ENCODE assay signal across 2 cellular contexts in genomic region chr7:93558705-93559614, GRCh38.
TF ChIP-seq lines count a peak whose summit lies in the region.

No MANE protein-coding gene starts in this region.

TF ChIP-seq in HEK293, 187 proteins besides CTCF, POLR2A, EP300 and RAD21:
- TF ChIP-seq, protein P1, sequence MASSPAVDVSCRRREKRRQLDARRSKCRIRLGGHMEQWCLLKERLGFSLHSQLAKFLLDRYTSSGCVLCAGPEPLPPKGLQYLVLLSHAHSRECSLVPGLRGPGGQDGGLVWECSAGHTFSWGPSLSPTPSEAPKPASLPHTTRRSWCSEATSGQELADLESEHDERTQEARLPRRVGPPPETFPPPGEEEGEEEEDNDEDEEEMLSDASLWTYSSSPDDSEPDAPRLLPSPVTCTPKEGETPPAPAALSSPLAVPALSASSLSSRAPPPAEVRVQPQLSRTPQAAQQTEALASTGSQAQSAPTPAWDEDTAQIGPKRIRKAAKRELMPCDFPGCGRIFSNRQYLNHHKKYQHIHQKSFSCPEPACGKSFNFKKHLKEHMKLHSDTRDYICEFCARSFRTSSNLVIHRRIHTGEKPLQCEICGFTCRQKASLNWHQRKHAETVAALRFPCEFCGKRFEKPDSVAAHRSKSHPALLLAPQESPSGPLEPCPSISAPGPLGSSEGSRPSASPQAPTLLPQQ (tag by site-specific recombination; IDR thresholded peaks at IDR 0.05), result peak; percentile 42; the same call in 1 of the 2 replicates
- TF ChIP-seq ZNF335 (tag by site-specific recombination; conservative IDR thresholded peaks at IDR 0.05) (peak; percentile 35; the same call in 1 of the 2 replicates), ZBTB20 (tag by site-specific recombination; IDR thresholded peaks at IDR 0.05) (no peak)

TF ChIP-seq in WTC11, 78 proteins besides CTCF, POLR2A, EP300 and RAD21 (continued from another document):
- TF ChIP-seq TEAD1 (CRISPR knock-in tag; IDR thresholded peaks at IDR 0.05) (no peak), SP1 (CRISPR knock-in tag; conservative IDR thresholded peaks at IDR 0.05) (no peak)
- TF ChIP-seq, protein P2, sequence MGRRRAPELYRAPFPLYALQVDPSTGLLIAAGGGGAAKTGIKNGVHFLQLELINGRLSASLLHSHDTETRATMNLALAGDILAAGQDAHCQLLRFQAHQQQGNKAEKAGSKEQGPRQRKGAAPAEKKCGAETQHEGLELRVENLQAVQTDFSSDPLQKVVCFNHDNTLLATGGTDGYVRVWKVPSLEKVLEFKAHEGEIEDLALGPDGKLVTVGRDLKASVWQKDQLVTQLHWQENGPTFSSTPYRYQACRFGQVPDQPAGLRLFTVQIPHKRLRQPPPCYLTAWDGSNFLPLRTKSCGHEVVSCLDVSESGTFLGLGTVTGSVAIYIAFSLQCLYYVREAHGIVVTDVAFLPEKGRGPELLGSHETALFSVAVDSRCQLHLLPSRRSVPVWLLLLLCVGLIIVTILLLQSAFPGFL (CRISPR knock-in tag; IDR thresholded peaks at IDR 0.05; ENCODE audit: borderline replicate concordance), result no peak
- TF ChIP-seq, protein P3, sequence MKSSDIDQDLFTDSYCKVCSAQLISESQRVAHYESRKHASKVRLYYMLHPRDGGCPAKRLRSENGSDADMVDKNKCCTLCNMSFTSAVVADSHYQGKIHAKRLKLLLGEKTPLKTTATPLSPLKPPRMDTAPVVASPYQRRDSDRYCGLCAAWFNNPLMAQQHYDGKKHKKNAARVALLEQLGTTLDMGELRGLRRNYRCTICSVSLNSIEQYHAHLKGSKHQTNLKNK (CRISPR knock-in tag; IDR thresholded peaks at IDR 0.05), result no peak
- TF ChIP-seq, protein P4, sequence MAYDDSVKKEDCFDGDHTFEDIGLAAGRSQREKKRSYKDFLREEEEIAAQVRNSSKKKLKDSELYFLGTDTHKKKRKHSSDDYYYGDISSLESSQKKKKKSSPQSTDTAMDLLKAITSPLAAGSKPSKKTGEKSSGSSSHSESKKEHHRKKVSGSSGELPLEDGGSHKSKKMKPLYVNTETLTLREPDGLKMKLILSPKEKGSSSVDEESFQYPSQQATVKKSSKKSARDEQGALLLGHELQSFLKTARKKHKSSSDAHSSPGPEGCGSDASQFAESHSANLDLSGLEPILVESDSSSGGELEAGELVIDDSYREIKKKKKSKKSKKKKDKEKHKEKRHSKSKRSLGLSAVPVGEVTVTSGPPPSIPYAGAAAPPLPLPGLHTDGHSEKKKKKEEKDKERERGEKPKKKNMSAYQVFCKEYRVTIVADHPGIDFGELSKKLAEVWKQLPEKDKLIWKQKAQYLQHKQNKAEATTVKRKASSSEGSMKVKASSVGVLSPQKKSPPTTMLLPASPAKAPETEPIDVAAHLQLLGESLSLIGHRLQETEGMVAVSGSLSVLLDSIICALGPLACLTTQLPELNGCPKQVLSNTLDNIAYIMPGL (CRISPR knock-in tag; IDR thresholded peaks at IDR 0.05), result no peak
